Comparison of ENCODE assay signal across 1 cellular context in genomic region chr16:88503771-88504488, GRCh38.
TF ChIP-seq lines count a peak whose summit lies in the region.

No MANE protein-coding gene starts in this region.

TF ChIP-seq in endothelial cell of umbilical vein, 7 proteins besides CTCF, POLR2A, EP300 and RAD21:
- TF ChIP-seq GATA2 (IDR thresholded peaks at IDR 0.05; ENCODE audit: insufficient read depth, insufficient read length, low read depth, low read length) = no peak
